9 cellular contexts compared by ENCODE assay signal in genomic region chr20:638579-638978, GRCh38. TPM values are rescaled to one million over a fixed set of nuclear protein-coding genes. Genes with fewer than 3 reads are reported as not detected.
"Had no signal": no experiment of that assay in that cellular context is flagged by ENCODE, and none has a peak within 500 bp of the region (broad histone marks: within the 10 kb centered on the region; RNA-seq: fewer than 3 reads in every experiment).

No MANE protein-coding gene starts in this region.

- H3K4me3 ChIP-seq: GM12878 had no signal

- ATAC-seq: GM12878 had no signal

- DNase-seq: GDM1, GF-D8 had no signal

- FAIRE-seq: G401.6, GM12878, GM12891, GM12892, GM18507, GM19239 had no signal

RNA-seq across cellular contexts. Expression of gene TCF15, which starts 28.5 kb away (rescaled TPM):
- total RNA-seq: GM12878 had no signal

RNA-seq across cellular contexts. Expression of gene SCRT2, which starts 37.0 kb away (rescaled TPM):
- total RNA-seq: G401, GM12878 had no signal
- polyA plus RNA-seq: GM12878 had no signal
